11 cellular contexts compared by ENCODE assay signal in the genomic region with DNA sequence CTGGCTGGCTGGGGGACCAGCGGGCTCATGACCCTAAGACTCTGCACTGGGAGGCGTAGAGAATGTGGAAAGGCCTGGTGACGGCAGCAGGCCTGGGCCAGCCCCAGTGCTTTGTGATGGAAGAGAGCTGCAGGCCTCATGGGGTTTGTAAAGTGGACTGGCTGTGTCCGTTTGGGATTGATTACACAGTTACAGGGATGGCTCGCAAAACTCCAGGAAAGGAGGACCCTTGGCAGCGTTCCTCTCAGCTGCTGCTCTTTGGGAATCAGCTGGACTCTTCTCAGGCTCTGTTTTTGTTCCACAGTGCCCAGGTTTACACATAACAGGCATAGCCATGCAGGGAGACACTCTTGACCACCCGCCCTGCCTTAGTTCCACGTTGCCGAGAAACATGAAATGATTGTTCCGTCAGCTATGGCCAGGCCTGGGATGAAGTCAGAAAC.
DNase-seq lines count a peak whose midpoint lies in the region; ATAC-seq and TF ChIP-seq lines count a peak whose summit lies in the region.
"Had no signal": no experiment of that assay in that cellular context is flagged by ENCODE, and none has a peak within 500 bp of the region (broad histone marks: within the 10 kb centered on the region; RNA-seq: fewer than 3 reads in every experiment).

No MANE protein-coding gene starts in this region.

- H3K27me3 Mint-ChIP-seq in neural progenitor cell (ENCODE audit: insufficient read depth, low read depth) = peaks cover 3% of the 10 kb centered on the region
- H3K27me3 Mint-ChIP-seq in activated naive CD4-positive, alpha-beta T cell treated with anti-CD3 and anti-CD28 coated beads for 36 hours (ENCODE audit: low read depth) = no peaks in the 10 kb centered on the region

- H4K20me1 ChIP-seq in neural progenitor cell (ENCODE audit: low read depth) = no peaks in the 10 kb centered on the region

- no peaks in the 10 kb centered on the region for H3K36me3 ChIP-seq in NT2/D1 (ENCODE audit: insufficient read depth, insufficient read length, low read length)
- no peaks in the 10 kb centered on the region for H3K36me3 ChIP-seq in neural progenitor cell
- H3K36me3 ChIP-seq: BLaER1, right lobe of liver had no signal

- peak overlapping the region; percentile 36 for H3K4me2 ChIP-seq in neural progenitor cell
- H3K4me2 ChIP-seq: BLaER1 had no signal

- CTCF ChIA-PET in activated naive CD4-positive, alpha-beta T cell treated with anti-CD3 and anti-CD28 coated beads for 36 hours (lab: Charles Lee) = no interaction called here

- peaks cover 13% of the 10 kb centered on the region for H3F3A ChIP-seq in neural progenitor cell (ENCODE audit: low read depth)

- TF ChIP-seq CTCF in fibroblast of villous mesenchyme (IDR thresholded peaks at IDR 0.05; ENCODE audit: insufficient read depth, low read depth, low read length) = no peak
- no peak for TF ChIP-seq CTCF in neural progenitor cell (IDR thresholded peaks at IDR 0.05)

- ATAC-seq in HG03378 (IDR thresholded peaks at IDR 0.05; ENCODE audit: unreplicated experiment) = no peak
- ATAC-seq in GM19351 (IDR thresholded peaks at IDR 0.05; ENCODE audit: unreplicated experiment) = no peak

- H3K4me3 ChIP-seq in NT2/D1 (ENCODE audit: insufficient read length, low read depth) = no peak overlapping the region
- H3K4me3 ChIP-seq in fibroblast of villous mesenchyme (ENCODE audit: low read depth, low read length) = no peak overlapping the region
- no peak overlapping the region for H3K4me3 ChIP-seq in neural progenitor cell
- H3K4me3 ChIP-seq: BLaER1, right lobe of liver had no signal

- DNase-seq in AG20443 (ENCODE audit: low spot score) = peak; percentile 16
- peak; percentile 15 for DNase-seq in NT2/D1 (ENCODE audit: low read depth, low spot score)
- DNase-seq in fibroblast of villous mesenchyme (ENCODE audit: low read depth) = peak; percentile 58
- peak; percentile 72 for DNase-seq in neural progenitor cell (ENCODE audit: low spot score)
- DNase-seq in activated naive CD4-positive, alpha-beta T cell treated with anti-CD3 and anti-CD28 coated beads for 36 hours = no peak
- no peak for DNase-seq in Kasumi-1 (lab: John Stamatoyannopoulos, UW)
- DNase-seq: activated CD4-positive, alpha-beta T cell treated with anti-CD3 and anti-CD28 coated beads, Interleukin-2, amount 50 U/mL, for 48 hours; right lobe of liver had no signal

- no peaks in the 10 kb centered on the region for H3K9me3 Mint-ChIP-seq in neural progenitor cell
- no peaks in the 10 kb centered on the region for H3K9me3 Mint-ChIP-seq in activated naive CD4-positive, alpha-beta T cell treated with anti-CD3 and anti-CD28 coated beads for 36 hours

- H3K79me2 ChIP-seq in neural progenitor cell (ENCODE audit: low read depth) = peaks cover 2% of the 10 kb centered on the region

- H3K4me3 Mint-ChIP-seq in neural progenitor cell = no peak overlapping the region
- H3K4me3 Mint-ChIP-seq in activated naive CD4-positive, alpha-beta T cell treated with anti-CD3 and anti-CD28 coated beads for 36 hours = no peak overlapping the region

- H3K4me1 ChIP-seq in NT2/D1 (ENCODE audit: insufficient read depth, insufficient read length) (peaks cover 8% of the 10 kb centered on the region), neural progenitor cell (peaks cover 40% of the 10 kb centered on the region)
- H3K4me1 ChIP-seq: BLaER1, right lobe of liver had no signal

- peaks cover 5% of the 10 kb centered on the region for H3K36me3 Mint-ChIP-seq in neural progenitor cell
- H3K36me3 Mint-ChIP-seq in activated naive CD4-positive, alpha-beta T cell treated with anti-CD3 and anti-CD28 coated beads for 36 hours (ENCODE audit: low read depth) = peaks cover 13% of the 10 kb centered on the region

- peak overlapping the region; percentile 95 for H3K27ac Mint-ChIP-seq in neural progenitor cell
- no peak overlapping the region for H3K27ac Mint-ChIP-seq in activated naive CD4-positive, alpha-beta T cell treated with anti-CD3 and anti-CD28 coated beads for 36 hours

- H3K9me3 ChIP-seq in NT2/D1 (ENCODE audit: insufficient read depth, low read length) (peaks cover 4% of the 10 kb centered on the region; the same call in 1 of the 2 replicates), neural progenitor cell (ENCODE audit: low read depth) (no peaks in the 10 kb centered on the region)
- H3K9me3 ChIP-seq: BLaER1, right lobe of liver had no signal

- no peak overlapping the region for H3K9ac ChIP-seq in NT2/D1 (ENCODE audit: insufficient read length, low read depth)
- H3K9ac ChIP-seq in neural progenitor cell = no peak overlapping the region
- H3K9ac ChIP-seq: BLaER1 had no signal

- H3K27me3 ChIP-seq in NT2/D1 (ENCODE audit: insufficient read depth, insufficient read length) = no peaks in the 10 kb centered on the region
- no peaks in the 10 kb centered on the region for H3K27me3 ChIP-seq in neural progenitor cell
- H3K27me3 ChIP-seq: BLaER1, right lobe of liver had no signal

- intact Hi-C loops in activated naive CD4-positive, alpha-beta T cell treated with anti-CD3 and anti-CD28 coated beads for 36 hours (cut with micrococcal nuclease) = no loop called here

- H3K4me1 Mint-ChIP-seq in neural progenitor cell = peaks cover 52% of the 10 kb centered on the region
- peaks cover 27% of the 10 kb centered on the region for H3K4me1 Mint-ChIP-seq in activated naive CD4-positive, alpha-beta T cell treated with anti-CD3 and anti-CD28 coated beads for 36 hours (ENCODE audit: low read depth)

- H2AFZ ChIP-seq in neural progenitor cell (replicated peaks) = peak overlapping the region; percentile 31

- no peak overlapping the region for H3K27ac ChIP-seq in neural progenitor cell
- H3K27ac ChIP-seq: BLaER1, right lobe of liver had no signal

Comparison
In these comparisons a context has a peak if more than half of its experiments do, and no peak if none do; other contexts are left out.
1. DNase-seq: peak in AG20443 (single experiment), NT2/D1 (single experiment), fibroblast of villous mesenchyme (single experiment) and neural progenitor cell (single experiment); none in activated naive CD4-positive, alpha-beta T cell treated with anti-CD3 and anti-CD28 coated beads for 36 hours (single experiment) and Kasumi-1 (0 of 2).